ENCODE assay signal across 19 cellular contexts in genomic region chr14:24409956-24410355, GRCh38. TPM values are rescaled to one million over a fixed set of nuclear protein-coding genes. Genes with fewer than 3 reads are reported as not detected.
DNase-seq lines count a peak whose midpoint lies in the region; ATAC-seq and TF ChIP-seq lines count a peak whose summit lies in the region.
"Had no signal": no experiment of that assay in that cellular context is flagged by ENCODE, and none has a peak within 500 bp of the region (broad histone marks: within the 10 kb centered on the region; RNA-seq: fewer than 3 reads in every experiment).

No MANE protein-coding gene starts in this region.

- peaks cover 9 to 34% (median 23%) of the 10 kb centered on the region in 3 experiments; a peak in 6 of 7 replicates for H3K36me3 Mint-ChIP-seq in H9 (ENCODE audit: insufficient read depth in 1 of 3, low read depth in 3 of 3)

- H2BK120ac ChIP-seq in H9 (ENCODE audit: low read depth, low read length, poor library complexity, severe bottlenecking) (no peak overlapping the region), neuronal stem cell (ENCODE audit: low read depth, low read length) (no peak overlapping the region)

- no peak overlapping the region for H2BK12ac ChIP-seq in H9 (ENCODE audit: insufficient read length, low read depth, low read length)
- H2BK12ac ChIP-seq in neuronal stem cell (ENCODE audit: low read length) = no peak overlapping the region

- H3K9me3 ChIP-seq in BLaER1 (no peaks in the 10 kb centered on the region), H9 (ENCODE audit: control insufficient read depth, low read depth, low read length) (no peaks in the 10 kb centered on the region), neuronal stem cell (replicated peaks in 1 of 2; ENCODE audit: control insufficient read depth in 2 of 2, insufficient read depth in 1 of 2, low read depth in 1 of 2, low read length in 2 of 2) (no peaks in the 10 kb centered on the region), upper lobe of left lung (no peaks in the 10 kb centered on the region), mucosa of descending colon (no peaks in the 10 kb centered on the region)

- no peaks in the 10 kb centered on the region for H3K9me3 Mint-ChIP-seq in H9
- H3K9me3 Mint-ChIP-seq: CD4-positive, alpha-beta memory T cell had no signal

- H3K4me1 ChIP-seq in BLaER1 (peaks cover 60% of the 10 kb centered on the region), H9 (ENCODE audit: insufficient read depth, low read length) (no peaks in the 10 kb centered on the region), neuronal stem cell (ENCODE audit: control insufficient read depth in 2 of 2, insufficient read depth in 1 of 2, low read depth in 1 of 2, low read length in 2 of 2) (no peaks in the 10 kb centered on the region), upper lobe of left lung (no peaks in the 10 kb centered on the region), mucosa of descending colon (ENCODE audit: low read depth) (no peaks in the 10 kb centered on the region)

- no peak overlapping the region for H2BK15ac ChIP-seq in H9 (ENCODE audit: low read depth, low read length)
- no peak overlapping the region for H2BK15ac ChIP-seq in neuronal stem cell (ENCODE audit: low read length)

- H3K4me2 ChIP-seq in BLaER1 (peak overlapping the region; percentile 92), H9 (ENCODE audit: insufficient read depth, insufficient read length, low read length) (no peak overlapping the region), neuronal stem cell (ENCODE audit: insufficient read depth, low read length, poor library complexity, severe bottlenecking) (no peak overlapping the region)

- H3K4me1 Mint-ChIP-seq in H9 = peaks cover 1 to 3% of the 10 kb centered on the region in 2 experiments
- H3K4me1 Mint-ChIP-seq: B cell; CD4-positive, alpha-beta memory T cell had no signal

- H2BK5ac ChIP-seq in H9 (ENCODE audit: insufficient read length, low read length) (no peak overlapping the region), neuronal stem cell (ENCODE audit: low read length) (no peak overlapping the region)

- no CpG with 5 or more reads among the region's 10 CpGs for WGBS in H9 (ENCODE audit: extremely low coverage, insufficient read length, low lambda C conversion rate)
- no CpG with 5 or more reads among the region's 10 CpGs for WGBS in neuronal stem cell (ENCODE audit: extremely low coverage in 2 of 2, insufficient read length in 2 of 2, insufficient replicate concordance in 1 of 2), 2 donors
- 88 to 89% methylated on average over 10 of the region's 10 CpGs for WGBS in upper lobe of left lung, 2 donors

- no peaks in the 10 kb centered on the region for H3K27me3 Mint-ChIP-seq in H9 (ENCODE audit: low read depth)

- H2AFZ ChIP-seq in H9 (ENCODE audit: low read length) = no peak overlapping the region
- no peak overlapping the region for H2AFZ ChIP-seq in neuronal stem cell (ENCODE audit: low read length)

- TF ChIP-seq POLR2A in upper lobe of left lung (IDR thresholded peaks at IDR 0.05) = no peak

- H3K18ac ChIP-seq in H9 (ENCODE audit: insufficient read length, low read depth, low read length) = no peak overlapping the region
- H3K18ac ChIP-seq in neuronal stem cell (ENCODE audit: low read length) = no peak overlapping the region

- DNase-seq in H9 (peak; percentile 16), neuronal stem cell (ENCODE audit: low spot score) (no peak), upper lobe of left lung (peak; percentile 10 to 46), NOMO-1 treated with DMSO at 0.1 percent for 48 hours (lab: John Stamatoyannopoulos, UW; ENCODE audit: unreplicated experiment) (no peak), mucosa of descending colon (no peak)
- DNase-seq in effector CD4-positive, alpha-beta T cell = no peak
- DNase-seq: C1 segment of cervical spinal cord; Calu3; CD4-positive, alpha-beta memory T cell; COR-L47; DMS53; DMS79 treated with DMSO at 0.1 percent for 48 hours; GF-D8; GOT3 had no signal

- H3K36me3 ChIP-seq in BLaER1 = peaks cover 89% of the 10 kb centered on the region
- peaks cover 0 to 23% of the 10 kb centered on the region in 2 donors for H3K36me3 ChIP-seq in neuronal stem cell (replicated peaks in 1 of 2; ENCODE audit: control insufficient read depth in 2 of 2, insufficient read depth in 2 of 2, low read length in 2 of 2)
- H3K36me3 ChIP-seq in upper lobe of left lung = peaks cover 0 to 60% (median 20%) of the 10 kb centered on the region in 4 donors
- H3K36me3 ChIP-seq in mucosa of descending colon (ENCODE audit: low read depth) = no peaks in the 10 kb centered on the region

- no peaks in the 10 kb centered on the region for H3K79me1 ChIP-seq in H9 (ENCODE audit: insufficient read depth, low read depth, low read length, poor library complexity, severe bottlenecking)
- peaks cover 1% of the 10 kb centered on the region for H3K79me1 ChIP-seq in neuronal stem cell (ENCODE audit: low read depth, low read length)

- H4K20me1 ChIP-seq in BLaER1 (0 out of 2 replicates have a peak, but pooled peaks cover 8% of the 10 kb centered on the region), H9 (ENCODE audit: control insufficient read depth, insufficient read depth, insufficient read length) (no peaks in the 10 kb centered on the region)

- H3K56ac ChIP-seq in H9 (ENCODE audit: insufficient read length, low read depth, low read length) = no peak overlapping the region

- peak overlapping the region; percentile 81 for H3K27ac ChIP-seq in BLaER1
- H3K27ac ChIP-seq in H9 (ENCODE audit: insufficient read length, low read depth, low read length) = no peak overlapping the region
- H3K27ac ChIP-seq in neuronal stem cell (replicated peaks; ENCODE audit: low read length) = no peak overlapping the region
- H3K27ac ChIP-seq in upper lobe of left lung = no peak overlapping the region
- H3K27ac ChIP-seq: 22Rv1 had no signal

- no peak overlapping the region for H3K23ac ChIP-seq in H9 (ENCODE audit: insufficient read length, low read depth, low read length)
- peak overlapping the region; percentile 62 for H3K23ac ChIP-seq in neuronal stem cell (ENCODE audit: low read depth, low read length, poor library complexity)

- H4K91ac ChIP-seq in H9 (ENCODE audit: insufficient read length, low read depth, low read length) = no peak overlapping the region
- H4K91ac ChIP-seq in neuronal stem cell (ENCODE audit: low read depth, low read length, poor library complexity) = no peak overlapping the region

- no peak overlapping the region for H3T11ph ChIP-seq in H9 (ENCODE audit: low read length)

- H3K4me3 ChIP-seq in BLaER1 = no peak overlapping the region
- H3K4me3 ChIP-seq in neuronal stem cell (ENCODE audit: low read length in 2 of 2) = no peak overlapping the region
- no peak overlapping the region for H3K4me3 ChIP-seq in upper lobe of left lung
- H3K4me3 ChIP-seq in mucosa of descending colon = no peak overlapping the region

- H2AK5ac ChIP-seq in H9 (ENCODE audit: insufficient read length, low read length) = no peak overlapping the region
- H2AK5ac ChIP-seq in neuronal stem cell (ENCODE audit: low read depth, low read length) = no peak overlapping the region

- ATAC-seq in upper lobe of left lung (ENCODE audit: low FRiP score in 2 of 2) = no peak
- ATAC-seq in mucosa of descending colon = no peak
- ATAC-seq: HCT116 had no signal

- no peak for TF ChIP-seq CTCF in H9 (conservative IDR thresholded peaks at IDR 0.05)
- no peak for TF ChIP-seq CTCF in upper lobe of left lung (IDR thresholded peaks at IDR 0.05)
- no peak for TF ChIP-seq CTCF in mucosa of descending colon (IDR thresholded peaks at IDR 0.05)

- H3K4ac ChIP-seq in H9 (ENCODE audit: low read depth, low read length) (no peak overlapping the region), neuronal stem cell (ENCODE audit: low read length) (no peak overlapping the region)

- H2BK20ac ChIP-seq in H9 (ENCODE audit: low read depth, low read length, poor library complexity, severe bottlenecking) = no peak overlapping the region

- H4K8ac ChIP-seq in H9 (replicated peaks; ENCODE audit: insufficient read length, low read depth, low read length) = no peak overlapping the region
- peak overlapping the region; percentile 74 for H4K8ac ChIP-seq in neuronal stem cell (ENCODE audit: low read depth, low read length)

- no peaks in the 10 kb centered on the region for H3K23me2 ChIP-seq in H9 (ENCODE audit: insufficient read length, low read depth, low read length, poor library complexity, severe bottlenecking)

- H3K79me2 ChIP-seq in H9 (ENCODE audit: insufficient read depth, low read length) = no peaks in the 10 kb centered on the region

- no peak for TF ChIP-seq EP300 in upper lobe of left lung (IDR thresholded peaks at IDR 0.05)

- H3K27ac Mint-ChIP-seq in H9 = no peak overlapping the region
- H3K27ac Mint-ChIP-seq: B cell; CD4-positive, alpha-beta memory T cell had no signal

- no peaks in the 10 kb centered on the region for H3K27me3 ChIP-seq in BLaER1
- H3K27me3 ChIP-seq in H9 (ENCODE audit: insufficient read depth, low read length) = no peaks in the 10 kb centered on the region
- peaks cover 0 to 30% (median 0%) of the 10 kb centered on the region in 3 experiments for H3K27me3 ChIP-seq in neuronal stem cell (ENCODE audit: control insufficient read depth in 3 of 3, insufficient read depth in 3 of 3, low read depth in 1 of 3, low read length in 3 of 3)
- no peaks in the 10 kb centered on the region for H3K27me3 ChIP-seq in upper lobe of left lung

- H3K14ac ChIP-seq in H9 (ENCODE audit: insufficient read depth, low read length) (no peak overlapping the region), neuronal stem cell (ENCODE audit: low read length) (no peak overlapping the region)

- no peak overlapping the region for H3K4me3 Mint-ChIP-seq in H9
- H3K4me3 Mint-ChIP-seq: B cell; CD4-positive, alpha-beta memory T cell had no signal

- intact Hi-C loops in mucosa of descending colon (cut with DNase I, micrococcal nuclease) = no loop called here

- no peak overlapping the region for H3K9ac ChIP-seq in BLaER1
- no peak overlapping the region for H3K9ac ChIP-seq in H9 (ENCODE audit: extremely low read depth, insufficient read length, low read length)
- H3K9ac ChIP-seq in neuronal stem cell (ENCODE audit: low read depth, low read length, poor library complexity) = no peak overlapping the region

- no peak overlapping the region for H4K5ac ChIP-seq in H9 (ENCODE audit: insufficient read length, low read depth, low read length)

RNA-seq across cellular contexts. Expression of gene NYNRIN, which starts 11.2 kb away (rescaled TPM):
- total RNA-seq in H9 (2021) = 18.1 and 18.7 TPM in 2 replicates
- 16.1 TPM for polyA plus RNA-seq in neuronal stem cell (2013, experiment 1 of 2)
- 16.0 TPM for polyA plus RNA-seq in neuronal stem cell (2013, experiment 2 of 2)
- 10 to 100 TPM in 5 of 6 donors, 1 to 10 TPM in 1; 5.5 to 18.7 (median 14.4) TPM for total RNA-seq in upper lobe of left lung
- 10 to 100 TPM; 12.1 to 15.8 (median 13.4) TPM for total RNA-seq in mucosa of descending colon

RNA-seq across cellular contexts. Expression of gene CBLN3, which starts 19.5 kb away (rescaled TPM):
- total RNA-seq in H9 (2021) (0.39 and 0.44 TPM in 2 replicates), upper lobe of left lung (1 to 10 TPM; 1.1 to 4.2 (median 3.1) TPM), mucosa of descending colon (1 to 10 TPM; 2.2 to 3.9 (median 2.6) TPM)
- polyA plus RNA-seq in neuronal stem cell (2013, experiment 1 of 2) = 0.59 TPM
- 0.32 TPM for polyA plus RNA-seq in neuronal stem cell (2013, experiment 2 of 2)
- total RNA-seq: Daoy had no signal

RNA-seq across cellular contexts. Expression of gene KHNYN, which starts 19.8 kb away (rescaled TPM):
- total RNA-seq in H9 (2021) = 30.0 and 31.3 TPM in 2 replicates
- polyA plus RNA-seq in neuronal stem cell (2013, experiment 1 of 2) = 18.3 TPM
- polyA plus RNA-seq in neuronal stem cell (2013, experiment 2 of 2) = 18.2 TPM
- 100 to 1,000 TPM in 1 of 6 donors, 10 to 100 TPM in 5; 43.9 to 136 (median 66.4) TPM for total RNA-seq in upper lobe of left lung
- total RNA-seq in mucosa of descending colon = 100 to 1,000 TPM in 1 of 3 donors, 10 to 100 TPM in 2; 85.9 to 102 (median 86.9) TPM

RNA-seq across cellular contexts. Expression of gene SDR39U1, which starts 32.6 kb away (rescaled TPM):
- total RNA-seq in H9 (2021) = 56.2 and 65.0 TPM in 2 replicates
- 56.9 TPM for polyA plus RNA-seq in neuronal stem cell (2013, experiment 1 of 2)
- 53.2 TPM for polyA plus RNA-seq in neuronal stem cell (2013, experiment 2 of 2)
- total RNA-seq in upper lobe of left lung = 10 to 100 TPM; 34.9 to 88.0 (median 52.6) TPM
- total RNA-seq in mucosa of descending colon = 10 to 100 TPM; 43.3 to 64.1 (median 47.1) TPM

RNA-seq across cellular contexts. Expression of gene NFATC4, which starts 42.0 kb away (rescaled TPM):
- total RNA-seq in H9 (2021) (43.0 and 46.4 TPM in 2 replicates), upper lobe of left lung (10 to 100 TPM in 5 of 6 donors, 1 to 10 TPM in 1; 8.5 to 98.5 (median 42.1) TPM), mucosa of descending colon (100 to 1,000 TPM in 1 of 3 donors, 10 to 100 TPM in 2; 11.9 to 112 (median 25.2) TPM)
- polyA plus RNA-seq in neuronal stem cell (2013, experiment 1 of 2) = 50.5 TPM
- polyA plus RNA-seq in neuronal stem cell (2013, experiment 2 of 2) = 49.8 TPM
- total RNA-seq: CD4-positive, alpha-beta memory T cell had no signal
- polyA plus RNA-seq: CD4-positive, alpha-beta memory T cell had no signal

Comparison
In these comparisons a context has a peak if more than half of its experiments do, and no peak if none do; other contexts are left out.
1. DNase-seq: peak in H9 (single experiment) and upper lobe of left lung (2 of 2); none in neuronal stem cell (single experiment), NOMO-1 treated with DMSO at 0.1 percent for 48 hours (single experiment), effector CD4-positive, alpha-beta T cell (single experiment) and mucosa of descending colon (0 of 3).